Comparison of ENCODE assay signal across 8 cellular contexts in the genomic region with DNA sequence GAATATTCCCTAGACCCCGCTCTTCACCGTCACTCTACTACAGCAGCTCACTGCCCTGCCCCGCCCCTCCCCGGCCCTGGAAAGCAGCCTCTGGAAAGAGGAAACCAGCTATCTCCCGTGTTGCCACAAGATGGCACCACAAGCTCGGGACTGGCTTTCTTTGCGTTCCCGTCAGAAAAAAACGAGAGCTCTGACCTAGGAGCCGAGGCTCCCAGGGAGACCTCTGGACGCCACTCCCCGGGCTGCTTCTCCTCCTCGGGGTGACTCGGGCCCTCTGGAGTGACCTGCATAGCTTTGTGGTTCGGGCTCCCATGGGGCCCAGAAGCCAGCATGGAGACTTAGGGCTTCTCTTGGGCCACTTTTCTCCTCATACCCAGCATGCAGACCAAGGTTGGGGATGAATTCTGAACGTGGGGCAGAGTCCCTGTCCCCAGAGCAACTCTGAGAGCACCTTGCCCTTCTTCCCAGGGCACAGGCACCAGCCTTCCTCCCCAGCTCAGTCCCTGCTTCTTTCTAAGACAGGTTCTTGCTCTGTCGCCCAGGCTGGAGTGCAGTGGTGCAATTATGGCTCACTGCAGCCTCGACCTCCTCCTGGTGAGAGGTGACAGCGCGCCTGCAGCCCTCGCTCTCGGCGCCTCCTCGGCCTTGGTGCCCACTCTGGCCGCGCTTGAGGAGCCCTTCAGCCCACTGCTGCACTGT. TPM values are rescaled to one million over a fixed set of nuclear protein-coding genes. Genes with fewer than 3 reads are reported as not detected.
A peak's percentile ranks its signal among the peaks of the same experiment; 100 is the strongest.
DNase-seq lines count a peak whose midpoint lies in the region; ATAC-seq and TF ChIP-seq lines count a peak whose summit lies in the region.

No MANE protein-coding gene starts in this region.

- peaks cover 3% of the 10 kb centered on the region for H3K36me3 Mint-ChIP-seq in activated naive CD8-positive, alpha-beta T cell treated with anti-CD3 and anti-CD28 coated beads for 36 hours

- H3K36me3 ChIP-seq in SU-DHL-6 (ENCODE audit: low read length) (no peaks in the 10 kb centered on the region), prostate gland (no peaks in the 10 kb centered on the region), urinary bladder (ENCODE audit: insufficient read depth) (no peaks in the 10 kb centered on the region)

- H3K9ac ChIP-seq in SU-DHL-6 (ENCODE audit: low read length) = no peak overlapping the region

- no peak overlapping the region for H3K27ac Mint-ChIP-seq in activated naive CD8-positive, alpha-beta T cell treated with anti-CD3 and anti-CD28 coated beads for 36 hours

- no peaks in the 10 kb centered on the region for H3K9me2 ChIP-seq in SU-DHL-6 (replicated peaks; ENCODE audit: insufficient read depth, low read length)

- WGBS in prostate gland = 34% methylated on average over 26 of the region's 26 CpGs
- WGBS in urinary bladder = 31% methylated on average over 26 of the region's 26 CpGs

- TF ChIP-seq POLR2A in prostate gland (IDR thresholded peaks at IDR 0.05) = no peak

- DNase-seq in GM12864 (ENCODE audit: low read depth) = no peak
- DNase-seq in NCI-H1092 (lab: John Stamatoyannopoulos, UW) = peak; percentile 61
- DNase-seq in activated naive CD8-positive, alpha-beta T cell treated with anti-CD3 and anti-CD28 coated beads for 36 hours = peak; percentile 80
- peak; percentile 94 for DNase-seq in cardiac septum (ENCODE audit: low spot score)
- peak; percentile 81 for DNase-seq in prostate gland (ENCODE audit: low spot score)

- H3K4me2 ChIP-seq in SU-DHL-6 (ENCODE audit: low read depth, low read length, poor library complexity, severe bottlenecking) = peak overlapping the region; percentile 14

- no peaks in the 10 kb centered on the region for H3K27me3 ChIP-seq in SU-DHL-6 (ENCODE audit: low read length)
- no peaks in the 10 kb centered on the region for H3K27me3 ChIP-seq in prostate gland (replicated peaks; ENCODE audit: insufficient read depth)

- peaks cover 24% of the 10 kb centered on the region for H3K4me1 Mint-ChIP-seq in activated naive CD8-positive, alpha-beta T cell treated with anti-CD3 and anti-CD28 coated beads for 36 hours

- H3K27me3 Mint-ChIP-seq in activated naive CD8-positive, alpha-beta T cell treated with anti-CD3 and anti-CD28 coated beads for 36 hours = peaks cover 17% of the 10 kb centered on the region

- no peak for ATAC-seq in HG02870 (IDR thresholded peaks at IDR 0.05; ENCODE audit: unreplicated experiment)

- no peak overlapping the region for H3K4me3 Mint-ChIP-seq in activated naive CD8-positive, alpha-beta T cell treated with anti-CD3 and anti-CD28 coated beads for 36 hours

- no peaks in the 10 kb centered on the region for H3F3A ChIP-seq in SU-DHL-6 (ENCODE audit: insufficient read depth)

- H3K4me1 ChIP-seq in prostate gland (replicated peaks) (peaks cover 4% of the 10 kb centered on the region), urinary bladder (ENCODE audit: insufficient read depth) (no peaks in the 10 kb centered on the region)

- intact Hi-C loops in cardiac septum (cut with DNase I) = loop anchor here (2.0 to 5.0 kb wide), 3 partner anchors 64 to 349 kb away; no protein-coding TSS in a partner anchor
- intact Hi-C loops in prostate gland (cut with DNase I) = loop anchor here (2.0 to 10.0 kb wide), 3 partner anchors 66 to 352 kb away; no protein-coding TSS in a partner anchor

- no peak overlapping the region for H3K4me3 ChIP-seq in GM12864 (ENCODE audit: low read depth, low read length)
- H3K4me3 ChIP-seq in SU-DHL-6 (ENCODE audit: insufficient read depth, low read length, poor library complexity, severe bottlenecking) = no peak overlapping the region
- no peak overlapping the region for H3K4me3 ChIP-seq in prostate gland
- H3K4me3 ChIP-seq in urinary bladder (ENCODE audit: low read depth, low read length) = peak overlapping the region; percentile 11

- H3K9me3 Mint-ChIP-seq in activated naive CD8-positive, alpha-beta T cell treated with anti-CD3 and anti-CD28 coated beads for 36 hours = peaks cover 2% of the 10 kb centered on the region

- H3K79me2 ChIP-seq in SU-DHL-6 (ENCODE audit: insufficient read depth, low read length) = no peaks in the 10 kb centered on the region

- peak; percentile 89 for TF ChIP-seq CTCF in GM12864 (IDR thresholded peaks at IDR 0.05; ENCODE audit: low read depth, low read length, missing control alignments)
- peak; percentile 89 for TF ChIP-seq CTCF in SU-DHL-6 (IDR thresholded peaks at IDR 0.05; ENCODE audit: insufficient read depth, low read length, poor library complexity, severe bottlenecking)
- TF ChIP-seq CTCF in prostate gland (IDR thresholded peaks at IDR 0.05) = peak; percentile 64 to 93 (median 84)

- no peak overlapping the region for H3K27ac ChIP-seq in SU-DHL-6 (ENCODE audit: low read depth, low read length)
- H3K27ac ChIP-seq in prostate gland = no peak overlapping the region
- no peak overlapping the region for H3K27ac ChIP-seq in urinary bladder (ENCODE audit: low read depth)

- H2AFZ ChIP-seq in SU-DHL-6 (ENCODE audit: low read depth, low read length, severe bottlenecking) = no peak overlapping the region

- no peaks in the 10 kb centered on the region for H4K20me1 ChIP-seq in SU-DHL-6 (ENCODE audit: low read depth, low read length)

- H3K9me3 ChIP-seq in SU-DHL-6 (ENCODE audit: insufficient read depth, low read length) = no peaks in the 10 kb centered on the region
- no peaks in the 10 kb centered on the region for H3K9me3 ChIP-seq in prostate gland

RNA-seq across cellular contexts. Expression of a gene that starts 19.0 kb away (rescaled TPM):
- 10 to 100 TPM in 1 of 2 experiments, 1 to 10 TPM in 1; 8.3 to 10.6 TPM for total RNA-seq in activated naive CD8-positive, alpha-beta T cell treated with anti-CD3 and anti-CD28 coated beads for 36 hours
- 32.1 TPM for total RNA-seq in cardiac septum
- total RNA-seq in prostate gland = 10 to 100 TPM; 15.6 to 26.8 TPM
- 8.4 TPM for total RNA-seq in urinary bladder
- polyA plus RNA-seq in urinary bladder = 25.5 TPM

RNA-seq across cellular contexts. Expression of a gene that starts 21.4 kb away (rescaled TPM):
- 10 to 100 TPM; 53.4 to 54.3 TPM for total RNA-seq in activated naive CD8-positive, alpha-beta T cell treated with anti-CD3 and anti-CD28 coated beads for 36 hours
- total RNA-seq in cardiac septum (24.6 TPM), prostate gland (100 to 1,000 TPM in 1 of 2 donors, 10 to 100 TPM in 1; 67.5 to 122 TPM), urinary bladder (22.3 TPM)
- polyA plus RNA-seq in urinary bladder = 36.5 TPM

RNA-seq across cellular contexts. Expression of a gene that starts 46.9 kb away (rescaled TPM):
- 1 to 10 TPM; 2.1 to 2.4 TPM for total RNA-seq in activated naive CD8-positive, alpha-beta T cell treated with anti-CD3 and anti-CD28 coated beads for 36 hours
- total RNA-seq in cardiac septum = 29.1 TPM
- total RNA-seq in prostate gland = 10 to 100 TPM; 20.5 to 22.5 TPM
- total RNA-seq in urinary bladder = 56.2 TPM
- polyA plus RNA-seq in urinary bladder = 57.9 TPM
